1 cellular context compared by ENCODE assay signal in the genomic region with DNA sequence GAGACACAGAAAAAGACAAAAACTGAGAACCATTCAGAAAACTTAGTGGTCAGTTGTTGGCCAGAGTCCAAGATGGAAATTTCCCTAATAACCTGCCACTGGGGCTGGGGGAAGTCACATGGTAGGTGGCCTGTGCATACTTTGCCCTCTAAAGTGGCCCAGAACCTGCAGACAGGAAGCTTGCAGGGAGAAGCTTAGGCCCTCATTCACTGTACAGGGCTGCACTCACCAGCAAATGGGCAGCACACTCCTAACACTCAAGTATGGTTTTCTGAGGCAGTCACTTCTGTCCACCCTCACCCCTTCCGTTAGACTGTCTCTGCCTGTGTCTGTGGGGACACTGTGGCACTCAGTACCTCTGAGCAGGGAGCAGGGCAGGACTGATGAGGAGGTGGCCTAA.
TF ChIP-seq lines count a peak whose summit lies in the region.

No MANE protein-coding gene starts in this region.

TF ChIP-seq in GM23338, 12 proteins besides CTCF, POLR2A, EP300 and RAD21 (continued from another document):
- TF ChIP-seq ZNF462 (CRISPR knock-in tag; IDR thresholded peaks at IDR 0.05), result no peak
